In genomic region chr13:100815476-100816046, GRCh38 we compare ENCODE assay signal across 21 cellular contexts.
DNase-seq lines count a peak whose midpoint lies in the region; ATAC-seq, FAIRE-seq and TF ChIP-seq lines count a peak whose summit lies in the region.
"Had no signal": no experiment of that assay in that cellular context is flagged by ENCODE, and none has a peak within 500 bp of the region (broad histone marks: within the 10 kb centered on the region; RNA-seq: fewer than 3 reads in every experiment).

No MANE protein-coding gene starts in this region.

- peaks cover 26% of the 10 kb centered on the region for H3K4me1 ChIP-seq in A673 (ENCODE audit: insufficient read depth, low read length, poor library complexity, severe bottlenecking)
- no peaks in the 10 kb centered on the region for H3K4me1 ChIP-seq in RWPE2 (ENCODE audit: insufficient read depth, poor library complexity, severe bottlenecking)
- peaks cover 0 to 49% (median 21%) of the 10 kb centered on the region in 3 donors for H3K4me1 ChIP-seq in esophagus squamous epithelium
- H3K4me1 ChIP-seq in mesendoderm (ENCODE audit: control insufficient read depth, low read depth, low read length) = peaks cover 4% of the 10 kb centered on the region
- H3K4me1 ChIP-seq in transverse colon = no peaks in the 10 kb centered on the region

- no peaks in the 10 kb centered on the region for H3K79me1 ChIP-seq in mesendoderm (ENCODE audit: low read length)

- no peaks in the 10 kb centered on the region for H3K9me3 ChIP-seq in A673 (ENCODE audit: low read depth, low read length, poor library complexity, severe bottlenecking)
- no peaks in the 10 kb centered on the region for H3K9me3 ChIP-seq in RWPE2 (ENCODE audit: severe bottlenecking)
- no peaks in the 10 kb centered on the region for H3K9me3 ChIP-seq in esophagus squamous epithelium
- H3K9me3 ChIP-seq in transverse colon = no peaks in the 10 kb centered on the region
- H3K9me3 ChIP-seq: MG63 had no signal

- WGBS in esophagus squamous epithelium, 2 donors = 19 to 20% methylated on average over 3 of the region's 3 CpGs
- WGBS in mesendoderm (ENCODE audit: extremely low coverage, insufficient coverage, low lambda C conversion rate) = no CpG with 5 or more reads among the region's 3 CpGs
- WGBS in transverse colon (ENCODE audit: low coverage in 1 of 2), 2 donors = 34 to 53% methylated on average over 3 of the region's 3 CpGs

- H3K27me3 ChIP-seq in A673 (replicated peaks; ENCODE audit: insufficient read depth, low read depth, low read length, poor library complexity) (no peaks in the 10 kb centered on the region), RWPE2 (ENCODE audit: insufficient read depth, poor library complexity, severe bottlenecking) (no peaks in the 10 kb centered on the region), esophagus squamous epithelium (no peaks in the 10 kb centered on the region), mesendoderm (ENCODE audit: insufficient read depth, low read length, poor library complexity) (no peaks in the 10 kb centered on the region), transverse colon (no peaks in the 10 kb centered on the region)

- H3K79me2 ChIP-seq in mesendoderm (ENCODE audit: control insufficient read depth, insufficient read depth, low read length) = no peaks in the 10 kb centered on the region

- H3K27ac ChIP-seq in A673 (ENCODE audit: low read depth, low read length, poor library complexity, severe bottlenecking) (peak overlapping the region; percentile 74), RWPE2 (ENCODE audit: poor library complexity, severe bottlenecking) (no peak overlapping the region), esophagus squamous epithelium (peak overlapping the region in 3 of 4 donors; percentile 7 to 52 (median 26)), mesendoderm (ENCODE audit: low read depth, low read length) (no peak overlapping the region), transverse colon (peak overlapping the region in 1 of 4 donors; percentile 20)
- H3K27ac ChIP-seq: C4-2B, GM23248, KMS-11, PC-9 had no signal

- no peak for TF ChIP-seq POLR2A in esophagus squamous epithelium (IDR thresholded peaks at IDR 0.05)
- no peak for TF ChIP-seq POLR2A in H54 (IDR thresholded peaks at IDR 0.05; ENCODE audit: low read depth, low read length)
- TF ChIP-seq POLR2A in transverse colon (IDR thresholded peaks at IDR 0.05) = no peak

- no peak overlapping the region for H3K56ac ChIP-seq in mesendoderm (ENCODE audit: low read length)

- DNase-seq in A673 (ENCODE audit: low spot score) (peak; percentile 97), RWPE2 (ENCODE audit: low spot score) (no peak), esophagus squamous epithelium (lab: John Stamatoyannopoulos, UW) (no peak), mesendoderm (peak; percentile 53), H54 (ENCODE audit: insufficient read length, low spot score) (no peak), transverse colon (no peak)
- DNase-seq: COR-L47, GM23248, MG63, NCI-H1092 treated with DMSO at 0.1 percent for 48 hours, NCI-H1694, PC-9 had no signal

- ATAC-seq in RWPE2 (ENCODE audit: low read depth) (peak; percentile 27; the same call in 2 of the 3 replicates), GM19467 (IDR thresholded peaks at IDR 0.05; ENCODE audit: unreplicated experiment) (no peak), HG03439 (IDR thresholded peaks at IDR 0.05; ENCODE audit: unreplicated experiment) (no peak)
- ATAC-seq: GM12878, HepG2, Right ventricle myocardium inferior had no signal

- POLR2A ChIA-PET in A673 (lab: Charles Lee; ENCODE audit: low non-redundant PET) = no interaction called here

- no peak overlapping the region for H3K23ac ChIP-seq in mesendoderm (ENCODE audit: low read length)

- no peak overlapping the region for H2BK120ac ChIP-seq in mesendoderm (ENCODE audit: low read depth, low read length)

- no peak for FAIRE-seq in H54 (lab: Jason Lieb, UNC)
- FAIRE-seq: A204.1, GM12878, GM18507, HepG2 had no signal

- no peak overlapping the region for H3K4ac ChIP-seq in mesendoderm (ENCODE audit: low read depth, low read length)

- CTCF ChIA-PET in A673 (lab: Charles Lee) = interaction anchor here (0.7 kb wide), 1 partner anchor 312 kb away, joined by 6 read pairs; no protein-coding TSS in a partner anchor

- TF ChIP-seq CTCF in A673 (conservative IDR thresholded peaks at IDR 0.05; ENCODE audit: low read depth, low read length) = no peak
- no peak for TF ChIP-seq CTCF in RWPE2 (IDR thresholded peaks at IDR 0.05; ENCODE audit: poor library complexity, severe bottlenecking)
- no peak for TF ChIP-seq CTCF in esophagus squamous epithelium (IDR thresholded peaks at IDR 0.05)
- no peak for TF ChIP-seq CTCF in transverse colon (IDR thresholded peaks at IDR 0.05)

- in situ Hi-C loops in transverse colon (cut with MboI; ENCODE audit: low pct_ligation_motif_present in 1 of 4, low pct_unique_long_range_greater_than_20kb in 1 of 4, low sequenced_read_pairs in 3 of 4) = no loop called here

- H4K8ac ChIP-seq in mesendoderm (ENCODE audit: low read depth, low read length) = no peak overlapping the region

- no TSS peak for BruUV-seq in A673 (replicated peaks; lab: Mats Ljungman, UMichigan)

- TF ChIP-seq EP300 in transverse colon (IDR thresholded peaks at IDR 0.05; ENCODE audit: low read depth) = no peak

- intact Hi-C loops in A673 (cut with micrococcal nuclease; ENCODE audit: unreplicated experiment) (no loop called here), esophagus squamous epithelium (cut with DNase I) (no loop called here), transverse colon (cut with DNase I; ENCODE audit: low total_unique reads) (no loop called here)

- H2BK15ac ChIP-seq in mesendoderm (replicated peaks; ENCODE audit: low read depth) = no peak overlapping the region

- H4K5ac ChIP-seq in mesendoderm (ENCODE audit: low read length) = no peak overlapping the region

- no peaks in the 10 kb centered on the region for H3K36me3 ChIP-seq in A673 (ENCODE audit: insufficient read depth, low read length, poor library complexity, severe bottlenecking)
- H3K36me3 ChIP-seq in RWPE2 (ENCODE audit: low read depth) = no peaks in the 10 kb centered on the region
- no peaks in the 10 kb centered on the region for H3K36me3 ChIP-seq in esophagus squamous epithelium
- H3K36me3 ChIP-seq in mesendoderm (ENCODE audit: control insufficient read depth, insufficient read depth, low read length) = no peaks in the 10 kb centered on the region
- H3K36me3 ChIP-seq in transverse colon = no peaks in the 10 kb centered on the region
- H3K36me3 ChIP-seq: MG63 had no signal

- H3K9ac ChIP-seq in mesendoderm (ENCODE audit: low read length) = no peak overlapping the region
- H3K9ac ChIP-seq: GM23248, KMS-11 had no signal

- H3K18ac ChIP-seq in mesendoderm (ENCODE audit: low read length) = no peak overlapping the region

- H3K4me2 ChIP-seq in mesendoderm (ENCODE audit: low read length) = no peak overlapping the region
- H3K4me2 ChIP-seq: KMS-11, PC-9 had no signal

- no peak overlapping the region for H2BK5ac ChIP-seq in mesendoderm (ENCODE audit: low read length)

- no peak overlapping the region for H2AK5ac ChIP-seq in mesendoderm (ENCODE audit: low read length)

- no peak overlapping the region for H3K4me3 ChIP-seq in A673 (ENCODE audit: low read depth, low read length, poor library complexity, severe bottlenecking)
- H3K4me3 ChIP-seq in RWPE2 (ENCODE audit: severe bottlenecking) = no peak overlapping the region
- H3K4me3 ChIP-seq in esophagus squamous epithelium = no peak overlapping the region
- no peak overlapping the region for H3K4me3 ChIP-seq in mesendoderm (ENCODE audit: low read length)
- no peak overlapping the region for H3K4me3 ChIP-seq in transverse colon
- H3K4me3 ChIP-seq: GM12878, GM23248, MG63, PC-9 had no signal

Comparison
In these comparisons a context has a peak if more than half of its experiments do, and no peak if none do; other contexts are left out.
1. DNase-seq: peak in A673 (single experiment) and mesendoderm (single experiment); none in RWPE2 (single experiment), esophagus squamous epithelium (single experiment), H54 (single experiment) and transverse colon (single experiment).
2. H3K27ac ChIP-seq: peak in A673 (single experiment) and esophagus squamous epithelium (3 of 4); none in RWPE2 (single experiment) and mesendoderm (single experiment).